ENCODE assay signal across 16 cellular contexts in genomic region chr22:28950567-28951411, GRCh38.
A peak's percentile ranks its signal among the peaks of the same experiment; 100 is the strongest.
DNase-seq lines count a peak whose midpoint lies in the region; TF ChIP-seq lines count a peak whose summit lies in the region.
"Had no signal": no experiment of that assay in that cellular context is flagged by ENCODE, and none has a peak within 500 bp of the region (broad histone marks: within the 10 kb centered on the region; RNA-seq: fewer than 3 reads in every experiment).

No MANE protein-coding gene starts in this region.

- peak overlapping the region; percentile 80 to 98 (median 90) for H3K27ac Mint-ChIP-seq in nephron
- H3K27ac Mint-ChIP-seq: activated CD4-positive, alpha-beta T cell treated with anti-CD3 and anti-CD28 coated beads, Interleukin-2, amount 10 ng/mL, durations not matched to agents 24 days and 14 days had no signal

- no peaks in the 10 kb centered on the region for H3K9me2 ChIP-seq in Loucy (replicated peaks; ENCODE audit: low read depth, low read length)

- H3K4me3 Mint-ChIP-seq in nephron, result peak overlapping the region in 1 of 3 experiments; percentile 22
- H3K4me3 Mint-ChIP-seq: activated CD4-positive, alpha-beta T cell treated with anti-CD3 and anti-CD28 coated beads, Interleukin-2, amount 10 ng/mL, durations not matched to agents 24 days and 14 days; activated T-cell treated with anti-CD3 and anti-CD28 coated beads, Interleukin-2, amount 50 U/mL, for 4 hours had no signal

- in situ Hi-C loops in astrocyte of the cerebellum (cut with HindIII; ENCODE audit: low sequenced_read_pairs), result no loop called here

- peaks cover 4% of the 10 kb centered on the region for H3K79me2 ChIP-seq in Loucy (ENCODE audit: insufficient read depth, low read length)

- H3K27me3 Mint-ChIP-seq in nephron (ENCODE audit: low read depth), result no peaks in the 10 kb centered on the region

- H3K36me3 Mint-ChIP-seq in nephron (ENCODE audit: low read depth), result peaks cover 25% of the 10 kb centered on the region

- no peaks in the 10 kb centered on the region for H3K36me3 ChIP-seq in Loucy (ENCODE audit: insufficient read depth, low read length)

- H3K4me2 ChIP-seq in Loucy (ENCODE audit: low read depth, low read length, poor library complexity, severe bottlenecking), result no peak overlapping the region

- no peak overlapping the region for H3K9ac ChIP-seq in Loucy (ENCODE audit: low read depth, low read length, poor library complexity, severe bottlenecking)

- H3K4me1 Mint-ChIP-seq in nephron, result peaks cover 61% of the 10 kb centered on the region

- peak; percentile 56 for TF ChIP-seq CTCF in Loucy (conservative IDR thresholded peaks at IDR 0.05; ENCODE audit: low read length)
- TF ChIP-seq CTCF in astrocyte of the cerebellum (IDR thresholded peaks at IDR 0.05; ENCODE audit: low read depth, low read length, missing control alignments), result peak; percentile 16
- TF ChIP-seq CTCF in nephron (IDR thresholded peaks at IDR 0.05; ENCODE audit: unreplicated experiment in 3 of 3), result peak in 1 of 3 experiments; percentile 16

- DNase-seq in DMS 273 (lab: John Stamatoyannopoulos, UW; ENCODE audit: unreplicated experiment) (peak; percentile 81), astrocyte of the cerebellum (ENCODE audit: low read depth) (no peak), 8988T (no peak), NCI-H1048 (lab: John Stamatoyannopoulos, UW) (no peak), T1000 (lab: John Stamatoyannopoulos, UW) (no peak), SW480 (ENCODE audit: low spot score) (no peak)
- DNase-seq: activated CD4-positive, alpha-beta T cell treated with anti-CD3 and anti-CD28 coated beads, Interleukin-2, amount 10 ng/mL, durations not matched to agents 24 days and 14 days; activated T-cell treated with anti-CD3 and anti-CD28 coated beads, Interleukin-2, amount 50 U/mL, for 4 hours; AML-193; amniotic stem cell; dermis blood vessel endothelial cell; midbrain; NCI-H748 treated with DMSO at 0.1 percent for 48 hours had no signal

- H3K4me3 ChIP-seq in Loucy (ENCODE audit: low read length, poor library complexity, severe bottlenecking), result no peak overlapping the region
- H3K4me3 ChIP-seq in astrocyte of the cerebellum (ENCODE audit: low read depth, low read length), result no peak overlapping the region
- H3K4me3 ChIP-seq: GM12878 had no signal

- H3K4me1 ChIP-seq in Loucy (ENCODE audit: insufficient read depth, low read length, poor library complexity, severe bottlenecking), result peaks cover 5% of the 10 kb centered on the region

- peaks cover 58% of the 10 kb centered on the region for H4K20me1 ChIP-seq in Loucy (ENCODE audit: insufficient read depth, low read length, poor library complexity, severe bottlenecking)

- H2AFZ ChIP-seq in Loucy (ENCODE audit: low read length), result no peak overlapping the region

- H3K9me3 ChIP-seq in Loucy (ENCODE audit: insufficient read depth, low read depth, low read length), result no peaks in the 10 kb centered on the region

- peaks cover 19% of the 10 kb centered on the region for H3K9me3 Mint-ChIP-seq in nephron

- H3F3A ChIP-seq in Loucy (ENCODE audit: low read depth), result no peaks in the 10 kb centered on the region

- H3K27me3 ChIP-seq in Loucy (ENCODE audit: insufficient read depth, low read length, poor library complexity, severe bottlenecking), result peaks cover 23% of the 10 kb centered on the region
